ENCODE assay signal across 2 cellular contexts in genomic region chr1:159669338-159669737, GRCh38.
TF ChIP-seq lines count a peak whose summit lies in the region.

No MANE protein-coding gene starts in this region.

TF ChIP-seq in GM23338, 12 proteins besides CTCF, POLR2A, EP300 and RAD21:
- TF ChIP-seq, protein P1, sequence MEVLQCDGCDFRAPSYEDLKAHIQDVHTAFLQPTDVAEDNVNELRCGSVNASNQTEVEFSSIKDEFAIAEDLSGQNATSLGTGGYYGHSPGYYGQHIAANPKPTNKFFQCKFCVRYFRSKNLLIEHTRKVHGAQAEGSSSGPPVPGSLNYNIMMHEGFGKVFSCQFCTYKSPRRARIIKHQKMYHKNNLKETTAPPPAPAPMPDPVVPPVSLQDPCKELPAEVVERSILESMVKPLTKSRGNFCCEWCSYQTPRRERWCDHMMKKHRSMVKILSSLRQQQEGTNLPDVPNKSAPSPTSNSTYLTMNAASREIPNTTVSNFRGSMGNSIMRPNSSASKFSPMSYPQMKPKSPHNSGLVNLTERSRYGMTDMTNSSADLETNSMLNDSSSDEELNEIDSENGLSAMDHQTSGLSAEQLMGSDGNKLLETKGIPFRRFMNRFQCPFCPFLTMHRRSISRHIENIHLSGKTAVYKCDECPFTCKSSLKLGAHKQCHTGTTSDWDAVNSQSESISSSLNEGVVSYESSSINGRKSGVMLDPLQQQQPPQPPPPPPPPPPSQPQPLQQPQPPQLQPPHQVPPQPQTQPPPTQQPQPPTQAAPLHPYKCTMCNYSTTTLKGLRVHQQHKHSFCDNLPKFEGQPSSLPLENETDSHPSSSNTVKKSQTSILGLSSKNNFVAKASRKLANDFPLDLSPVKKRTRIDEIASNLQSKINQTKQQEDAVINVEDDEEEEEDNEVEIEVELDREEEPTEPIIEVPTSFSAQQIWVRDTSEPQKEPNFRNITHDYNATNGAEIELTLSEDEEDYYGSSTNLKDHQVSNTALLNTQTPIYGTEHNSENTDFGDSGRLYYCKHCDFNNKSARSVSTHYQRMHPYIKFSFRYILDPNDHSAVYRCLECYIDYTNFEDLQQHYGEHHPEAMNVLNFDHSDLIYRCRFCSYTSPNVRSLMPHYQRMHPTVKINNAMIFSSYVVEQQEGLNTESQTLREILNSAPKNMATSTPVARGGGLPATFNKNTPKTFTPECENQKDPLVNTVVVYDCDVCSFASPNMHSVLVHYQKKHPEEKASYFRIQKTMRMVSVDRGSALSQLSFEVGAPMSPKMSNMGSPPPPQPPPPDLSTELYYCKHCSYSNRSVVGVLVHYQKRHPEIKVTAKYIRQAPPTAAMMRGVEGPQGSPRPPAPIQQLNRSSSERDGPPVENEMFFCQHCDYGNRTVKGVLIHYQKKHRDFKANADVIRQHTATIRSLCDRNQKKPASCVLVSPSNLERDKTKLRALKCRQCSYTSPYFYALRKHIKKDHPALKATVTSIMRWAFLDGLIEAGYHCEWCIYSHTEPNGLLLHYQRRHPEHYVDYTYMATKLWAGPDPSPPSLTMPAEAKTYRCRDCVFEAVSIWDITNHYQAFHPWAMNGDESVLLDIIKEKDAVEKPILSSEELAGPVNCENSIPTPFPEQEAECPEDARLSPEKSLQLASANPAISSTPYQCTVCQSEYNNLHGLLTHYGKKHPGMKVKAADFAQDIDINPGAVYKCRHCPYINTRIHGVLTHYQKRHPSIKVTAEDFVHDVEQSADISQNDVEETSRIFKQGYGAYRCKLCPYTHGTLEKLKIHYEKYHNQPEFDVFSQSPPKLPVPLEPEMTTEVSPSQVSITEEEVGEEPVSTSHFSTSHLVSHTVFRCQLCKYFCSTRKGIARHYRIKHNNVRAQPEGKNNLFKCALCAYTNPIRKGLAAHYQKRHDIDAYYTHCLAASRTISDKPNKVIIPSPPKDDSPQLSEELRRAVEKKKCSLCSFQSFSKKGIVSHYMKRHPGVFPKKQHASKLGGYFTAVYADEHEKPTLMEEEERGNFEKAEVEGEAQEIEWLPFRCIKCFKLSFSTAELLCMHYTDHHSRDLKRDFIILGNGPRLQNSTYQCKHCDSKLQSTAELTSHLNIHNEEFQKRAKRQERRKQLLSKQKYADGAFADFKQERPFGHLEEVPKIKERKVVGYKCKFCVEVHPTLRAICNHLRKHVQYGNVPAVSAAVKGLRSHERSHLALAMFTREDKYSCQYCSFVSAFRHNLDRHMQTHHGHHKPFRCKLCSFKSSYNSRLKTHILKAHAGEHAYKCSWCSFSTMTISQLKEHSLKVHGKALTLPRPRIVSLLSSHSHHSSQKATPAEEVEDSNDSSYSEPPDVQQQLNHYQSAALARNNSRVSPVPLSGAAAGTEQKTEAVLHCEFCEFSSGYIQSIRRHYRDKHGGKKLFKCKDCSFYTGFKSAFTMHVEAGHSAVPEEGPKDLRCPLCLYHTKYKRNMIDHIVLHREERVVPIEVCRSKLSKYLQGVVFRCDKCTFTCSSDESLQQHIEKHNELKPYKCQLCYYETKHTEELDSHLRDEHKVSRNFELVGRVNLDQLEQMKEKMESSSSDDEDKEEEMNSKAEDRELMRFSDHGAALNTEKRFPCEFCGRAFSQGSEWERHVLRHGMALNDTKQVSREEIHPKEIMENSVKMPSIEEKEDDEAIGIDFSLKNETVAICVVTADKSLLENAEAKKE (CRISPR knock-in tag; IDR thresholded peaks at IDR 0.05): no peak
- TF ChIP-seq STAT1 (IDR thresholded peaks at IDR 0.05; ENCODE audit: unreplicated experiment): no peak
- TF ChIP-seq ZNF331 (CRISPR knock-in tag; IDR thresholded peaks at IDR 0.05; ENCODE audit: low read depth): no peak
- TF ChIP-seq JUNB (IDR thresholded peaks at IDR 0.05; ENCODE audit: unreplicated experiment): no peak
- TF ChIP-seq ZNF114 (CRISPR knock-in tag; IDR thresholded peaks at IDR 0.05): no peak
- TF ChIP-seq CREB1 (CRISPR knock-in tag; IDR thresholded peaks at IDR 0.05; ENCODE audit: low read depth): no peak
- no peak for TF ChIP-seq NANOG (IDR thresholded peaks at IDR 0.05; ENCODE audit: borderline replicate concordance)
- TF ChIP-seq REST (IDR thresholded peaks at IDR 0.05; ENCODE audit: unreplicated experiment): no peak
- TF ChIP-seq EZH2phosphoT487 (IDR thresholded peaks at IDR 0.05; ENCODE audit: unreplicated experiment): no peak
- TF ChIP-seq EZH2 (IDR thresholded peaks at IDR 0.05; ENCODE audit: low read depth, unreplicated experiment): no peak
- no peak for TF ChIP-seq ETS1 (IDR thresholded peaks at IDR 0.05)
- no peak for TF ChIP-seq POLR2AphosphoS5 (IDR thresholded peaks at IDR 0.05; ENCODE audit: low read depth)

TF ChIP-seq in WTC11, 78 proteins besides CTCF, POLR2A, EP300 and RAD21 (continued from another document):
- TF ChIP-seq ZSCAN18 (CRISPR knock-in tag; IDR thresholded peaks at IDR 0.05) (no peak), ZNF671 (CRISPR knock-in tag; IDR thresholded peaks at IDR 0.05) (no peak), PREB (CRISPR knock-in tag; IDR thresholded peaks at IDR 0.05; ENCODE audit: borderline replicate concordance) (no peak), JAZF1 (CRISPR knock-in tag; IDR thresholded peaks at IDR 0.05) (no peak), ATF3 (CRISPR knock-in tag; conservative IDR thresholded peaks at IDR 0.05) (no peak), FOXP4 (CRISPR knock-in tag; IDR thresholded peaks at IDR 0.05) (no peak), MYBL2 (CRISPR knock-in tag; IDR thresholded peaks at IDR 0.05) (no peak), ELF4 (CRISPR knock-in tag; IDR thresholded peaks at IDR 0.05; ENCODE audit: low read depth) (no peak), ZNF281 (CRISPR knock-in tag; IDR thresholded peaks at IDR 0.05) (no peak)
- TF ChIP-seq, protein P2, sequence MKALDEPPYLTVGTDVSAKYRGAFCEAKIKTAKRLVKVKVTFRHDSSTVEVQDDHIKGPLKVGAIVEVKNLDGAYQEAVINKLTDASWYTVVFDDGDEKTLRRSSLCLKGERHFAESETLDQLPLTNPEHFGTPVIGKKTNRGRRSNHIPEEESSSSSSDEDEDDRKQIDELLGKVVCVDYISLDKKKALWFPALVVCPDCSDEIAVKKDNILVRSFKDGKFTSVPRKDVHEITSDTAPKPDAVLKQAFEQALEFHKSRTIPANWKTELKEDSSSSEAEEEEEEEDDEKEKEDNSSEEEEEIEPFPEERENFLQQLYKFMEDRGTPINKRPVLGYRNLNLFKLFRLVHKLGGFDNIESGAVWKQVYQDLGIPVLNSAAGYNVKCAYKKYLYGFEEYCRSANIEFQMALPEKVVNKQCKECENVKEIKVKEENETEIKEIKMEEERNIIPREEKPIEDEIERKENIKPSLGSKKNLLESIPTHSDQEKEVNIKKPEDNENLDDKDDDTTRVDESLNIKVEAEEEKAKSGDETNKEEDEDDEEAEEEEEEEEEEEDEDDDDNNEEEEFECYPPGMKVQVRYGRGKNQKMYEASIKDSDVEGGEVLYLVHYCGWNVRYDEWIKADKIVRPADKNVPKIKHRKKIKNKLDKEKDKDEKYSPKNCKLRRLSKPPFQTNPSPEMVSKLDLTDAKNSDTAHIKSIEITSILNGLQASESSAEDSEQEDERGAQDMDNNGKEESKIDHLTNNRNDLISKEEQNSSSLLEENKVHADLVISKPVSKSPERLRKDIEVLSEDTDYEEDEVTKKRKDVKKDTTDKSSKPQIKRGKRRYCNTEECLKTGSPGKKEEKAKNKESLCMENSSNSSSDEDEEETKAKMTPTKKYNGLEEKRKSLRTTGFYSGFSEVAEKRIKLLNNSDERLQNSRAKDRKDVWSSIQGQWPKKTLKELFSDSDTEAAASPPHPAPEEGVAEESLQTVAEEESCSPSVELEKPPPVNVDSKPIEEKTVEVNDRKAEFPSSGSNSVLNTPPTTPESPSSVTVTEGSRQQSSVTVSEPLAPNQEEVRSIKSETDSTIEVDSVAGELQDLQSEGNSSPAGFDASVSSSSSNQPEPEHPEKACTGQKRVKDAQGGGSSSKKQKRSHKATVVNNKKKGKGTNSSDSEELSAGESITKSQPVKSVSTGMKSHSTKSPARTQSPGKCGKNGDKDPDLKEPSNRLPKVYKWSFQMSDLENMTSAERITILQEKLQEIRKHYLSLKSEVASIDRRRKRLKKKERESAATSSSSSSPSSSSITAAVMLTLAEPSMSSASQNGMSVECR (CRISPR knock-in tag; IDR thresholded peaks at IDR 0.05; ENCODE audit: borderline replicate concordance): no peak
